ENCODE assay signal across 11 cellular contexts in the genomic region with DNA sequence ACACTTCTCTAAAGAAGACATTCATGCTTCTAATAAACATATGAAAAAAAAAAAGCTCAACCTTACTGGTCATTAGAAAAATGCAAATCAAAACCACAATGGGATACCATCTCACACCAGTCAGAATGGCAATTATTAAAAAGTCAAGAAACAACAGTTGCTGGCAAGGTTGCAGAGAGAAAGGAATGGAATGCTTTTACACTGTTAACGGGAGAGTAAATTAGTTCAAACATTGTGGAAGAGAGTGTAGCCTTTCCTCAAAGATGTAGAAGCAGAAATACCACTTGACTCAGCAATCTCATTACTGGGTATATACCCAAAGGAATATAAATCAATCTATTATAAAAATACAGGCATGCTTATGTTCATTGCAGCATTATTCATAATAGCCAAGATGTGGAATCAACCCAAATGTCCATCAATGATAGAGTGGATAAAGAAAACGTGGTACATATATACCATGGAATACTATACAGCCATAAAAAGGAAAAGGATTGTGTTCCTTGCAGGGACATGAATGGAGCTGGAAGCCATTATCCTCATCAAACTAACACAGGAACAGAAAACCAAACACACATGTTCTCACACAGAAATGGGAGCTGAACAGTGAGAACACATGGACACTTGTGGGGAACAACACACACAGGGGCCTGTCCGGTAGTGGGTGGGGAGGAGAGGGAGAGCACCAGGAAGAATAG. TPM values are rescaled to one million over a fixed set of nuclear protein-coding genes. Genes with fewer than 3 reads are reported as not detected.
A peak's percentile ranks its signal among the peaks of the same experiment; 100 is the strongest.
DNase-seq lines count a peak whose midpoint lies in the region; ATAC-seq, FAIRE-seq and TF ChIP-seq lines count a peak whose summit lies in the region.
"Not testable (repeated sequence)": the region's sequence is repeated elsewhere in the genome, so short reads cannot be mapped to it uniquely, and the experiment has no call there.
"Had no signal": no experiment of that assay in that cellular context is flagged by ENCODE, and none has a peak within 500 bp of the region (broad histone marks: within the 10 kb centered on the region; RNA-seq: fewer than 3 reads in every experiment).

No MANE protein-coding gene starts in this region.

- H3K36me3 ChIP-seq in HepG2 (replicated peaks in 1 of 2; ENCODE audit: control insufficient read depth in 1 of 2, insufficient read depth in 2 of 2, low read length in 2 of 2) = not testable (repeated sequence)

- TF ChIP-seq RAD21 in HepG2 (CRISPR knock-in tag; IDR thresholded peaks at IDR 0.05) = not testable (repeated sequence)

- peak; percentile 6 for FAIRE-seq in H54 (lab: Jason Lieb, UNC)
- not testable (repeated sequence) for FAIRE-seq in HepG2 (lab: Jason Lieb, UNC)

- H3K27me3 ChIP-seq in HepG2 (ENCODE audit: control insufficient read depth in 1 of 2, insufficient read depth in 2 of 2, low read length in 2 of 2) = not testable (repeated sequence)

- WGBS in HepG2 (ENCODE audit: low lambda C conversion rate) = 0% methylated on average over 3 of the region's 3 CpGs

- not testable (repeated sequence) for TF ChIP-seq CTCF in AG10803 (conservative IDR thresholded peaks at IDR 0.05; ENCODE audit: low read length); HepG2 (CRISPR knock-in tag; IDR thresholded peaks at IDR 0.05)

- not testable (repeated sequence) for H3K4me3 ChIP-seq in AG10803 (ENCODE audit: low read length); HepG2 (replicated peaks in 1 of 3; ENCODE audit: insufficient read depth in 1 of 3, low read depth in 2 of 3, low read length in 3 of 3)

- not testable (repeated sequence) for H3K79me2 ChIP-seq in HepG2 (ENCODE audit: insufficient read depth, low read length)

- H2AFZ ChIP-seq in HepG2 (ENCODE audit: low read length) = not testable (repeated sequence)

- H3K9ac ChIP-seq in HepG2 (ENCODE audit: insufficient read depth, low read depth, low read length) = not testable (repeated sequence)

- not testable (repeated sequence) for H3K27ac ChIP-seq in HepG2 (ENCODE audit: extremely low read length, insufficient read depth, low read length)

- not testable (repeated sequence) for H3K4me1 ChIP-seq in HepG2 (ENCODE audit: insufficient read depth, low read length)

- not testable (repeated sequence) for H3K4me2 ChIP-seq in HepG2 (ENCODE audit: low read depth, low read length)

- H4K20me1 ChIP-seq in HepG2 (ENCODE audit: insufficient read depth, low read length) = not testable (repeated sequence)

- in situ Hi-C loops in HepG2 (cut with HindIII; ENCODE audit: extremely low pct_ligation_motif_present, low pct_unique_long_range_greater_than_20kb) = not testable (repeated sequence)

- intact Hi-C loops in HepG2 (cut with micrococcal nuclease; ENCODE audit: unreplicated experiment) = not testable (repeated sequence)

- POLR2A ChIA-PET in HepG2 (lab: Yijun Ruan, JAX) = not testable (repeated sequence)

- not testable (repeated sequence) for H3K9me3 ChIP-seq in HepG2 (ENCODE audit: low read length)

- CTCF ChIA-PET in HepG2 (lab: Yijun Ruan, JAX; ENCODE audit: low intra/inter-chr PET ratio, low total read pairs) = not testable (repeated sequence)

- not testable (repeated sequence) for TF ChIP-seq EP300 in HepG2 (IDR thresholded peaks at IDR 0.05; ENCODE audit: low read depth in 2 of 2, low read length in 2 of 2); HepG2 (CRISPR knock-in tag; IDR thresholded peaks at IDR 0.05; ENCODE audit: borderline replicate concordance)

- not testable (repeated sequence) for BruUV-seq in HepG2 (replicated peaks; lab: Mats Ljungman, UMichigan)

- not testable (repeated sequence) for ATAC-seq in HepG2

- DNase-seq in AG10803 (ENCODE audit: low read depth) = peak; percentile 34
- not testable (repeated sequence) for DNase-seq in H54 (ENCODE audit: insufficient read length, low spot score); HepG2 (ENCODE audit: low spot score)
- peak; percentile 56 for DNase-seq in M059J (ENCODE audit: low read depth)

- TF ChIP-seq POLR2A in H54 (IDR thresholded peaks at IDR 0.05; ENCODE audit: low read depth, low read length); HepG2 (IDR thresholded peaks at IDR 0.05; ENCODE audit: insufficient read depth in 1 of 2, low read depth in 2 of 2, low read length in 2 of 2): not testable (repeated sequence)

RNA-seq across cellular contexts. Expression of gene OR51B2, which starts 10.6 kb away (rescaled TPM):
- not detected in 2 replicates for total RNA-seq in M059J (2014; rRNA removed; shearing (Covaris generic))
- total RNA-seq in HepG2 (2016; rRNA removed; fragmentation: Illumina TruSeq; extraction: Trizol) = not detected in 2 replicates
- total RNA-seq in HepG2 (2016; cell fraction: cytosol; rRNA removed; fragmentation: Illumina TruSeq; extraction: Trizol; ENCODE audit: low read depth) = not detected in 2 replicates
- total RNA-seq in HepG2 (2016; cell fraction: insoluble cytoplasmic fraction; rRNA removed; fragmentation: Illumina TruSeq; extraction: Trizol) = not detected in 2 replicates
- total RNA-seq in HepG2 (2016; cell fraction: membrane; rRNA removed; fragmentation: Illumina TruSeq; extraction: Trizol) = not detected in 2 replicates
- not detected in 2 replicates for total RNA-seq in HepG2 (2016; cell fraction: nucleus; rRNA removed; fragmentation: Illumina TruSeq; extraction: Trizol)
- polyA plus RNA-seq in HepG2 (2011; rRNA removed) = not detected in 2 replicates
- polyA plus RNA-seq in HepG2 (2011; cell fraction: cytosol; rRNA removed) = not detected in 2 replicates
- not detected in 2 replicates for polyA plus RNA-seq in HepG2 (2011; cell fraction: nucleus; rRNA removed)
- not detected in 2 replicates for polyA plus RNA-seq in HepG2 (2012)
- polyA plus RNA-seq in HepG2 (2016; cell fraction: cytosol; fragmentation: Illumina TruSeq; extraction: Trizol; ENCODE audit: low read depth) = not detected in 2 replicates
- polyA plus RNA-seq in HepG2 (2016; cell fraction: insoluble cytoplasmic fraction; fragmentation: Illumina TruSeq; extraction: Trizol; ENCODE audit: low read depth) = not detected in 2 replicates
- polyA plus RNA-seq in HepG2 (2016; cell fraction: membrane; fragmentation: Illumina TruSeq; extraction: Trizol; ENCODE audit: low read depth) = not detected in 2 replicates
- polyA plus RNA-seq in HepG2 (2016; cell fraction: nucleus; fragmentation: Illumina TruSeq; extraction: Trizol; ENCODE audit: insufficient read depth, low read depth) = not detected in 2 replicates
- 3.6 TPM in 1 of 2 replicates, not detected in the other for polyA minus RNA-seq in HepG2 (2011; rRNA and poly(A)+ RNA removed; ENCODE audit: low replicate concordance)
- not detected in 2 replicates for polyA minus RNA-seq in HepG2 (2011; cell fraction: cytosol; rRNA and poly(A)+ RNA removed)
- 0.87 and 1.4 TPM in 2 replicates for polyA minus RNA-seq in HepG2 (2011; cell fraction: nucleus; rRNA and poly(A)+ RNA removed)
- total RNA-seq: CD4-positive, alpha-beta memory T cell; CD4-positive, CD25-positive, alpha-beta regulatory T cell; CD8-positive, alpha-beta memory T cell; Daoy had no signal
- polyA plus RNA-seq: A549; CD14-positive monocyte; CD4-positive, alpha-beta memory T cell; CD4-positive, CD25-positive, alpha-beta regulatory T cell; CD8-positive, alpha-beta memory T cell had no signal

RNA-seq across cellular contexts. Expression of gene OR51B4, which starts 11.7 kb away (rescaled TPM):
- total RNA-seq in M059J (2014; rRNA removed; shearing (Covaris generic)) = 2.0 TPM in 1 of 2 replicates, not detected in the other
- 0.11 and 0.22 TPM in 2 replicates for total RNA-seq in HepG2 (2016; rRNA removed; fragmentation: Illumina TruSeq; extraction: Trizol)
- total RNA-seq in HepG2 (2016; cell fraction: cytosol; rRNA removed; fragmentation: Illumina TruSeq; extraction: Trizol; ENCODE audit: low read depth) = not detected in 2 replicates
- total RNA-seq in HepG2 (2016; cell fraction: insoluble cytoplasmic fraction; rRNA removed; fragmentation: Illumina TruSeq; extraction: Trizol) = 0.13 TPM in 1 of 2 replicates, not detected in the other
- total RNA-seq in HepG2 (2016; cell fraction: membrane; rRNA removed; fragmentation: Illumina TruSeq; extraction: Trizol) = not detected in 2 replicates
- total RNA-seq in HepG2 (2016; cell fraction: nucleus; rRNA removed; fragmentation: Illumina TruSeq; extraction: Trizol) = not detected in 2 replicates
- 0.07 and 0.33 TPM in 2 replicates for polyA plus RNA-seq in HepG2 (2011; rRNA removed)
- polyA plus RNA-seq in HepG2 (2011; cell fraction: cytosol; rRNA removed) = 0.14 and 0.15 TPM in 2 replicates
- 0.26 and 0.45 TPM in 2 replicates for polyA plus RNA-seq in HepG2 (2011; cell fraction: nucleus; rRNA removed)
- 0.16 TPM in 1 of 2 replicates, not detected in the other for polyA plus RNA-seq in HepG2 (2012)
- 0.15 TPM in 1 of 2 replicates, not detected in the other for polyA plus RNA-seq in HepG2 (2016; cell fraction: cytosol; fragmentation: Illumina TruSeq; extraction: Trizol; ENCODE audit: low read depth)
- not detected in 2 replicates for polyA plus RNA-seq in HepG2 (2016; cell fraction: insoluble cytoplasmic fraction; fragmentation: Illumina TruSeq; extraction: Trizol; ENCODE audit: low read depth)
- not detected in 2 replicates for polyA plus RNA-seq in HepG2 (2016; cell fraction: membrane; fragmentation: Illumina TruSeq; extraction: Trizol; ENCODE audit: low read depth)
- not detected in 2 replicates for polyA plus RNA-seq in HepG2 (2016; cell fraction: nucleus; fragmentation: Illumina TruSeq; extraction: Trizol; ENCODE audit: insufficient read depth, low read depth)
- 0.88 and 5.6 TPM in 2 replicates for polyA minus RNA-seq in HepG2 (2011; rRNA and poly(A)+ RNA removed; ENCODE audit: low replicate concordance)
- polyA minus RNA-seq in HepG2 (2011; cell fraction: cytosol; rRNA and poly(A)+ RNA removed) = not detected in 2 replicates
- polyA minus RNA-seq in HepG2 (2011; cell fraction: nucleus; rRNA and poly(A)+ RNA removed) = 0.50 and 0.64 TPM in 2 replicates
- total RNA-seq: CD4-positive, alpha-beta memory T cell; CD4-positive, CD25-positive, alpha-beta regulatory T cell; CD8-positive, alpha-beta memory T cell; Daoy had no signal
- polyA plus RNA-seq: A549; CD14-positive monocyte; CD4-positive, alpha-beta memory T cell; CD4-positive, CD25-positive, alpha-beta regulatory T cell; CD8-positive, alpha-beta memory T cell had no signal

RNA-seq across cellular contexts. Expression of gene OR51B5, which starts 29.8 kb away (rescaled TPM):
- total RNA-seq in M059J (2014; rRNA removed; shearing (Covaris generic)) = not detected in 2 replicates
- 0.18 and 0.20 TPM in 2 replicates for total RNA-seq in HepG2 (2016; rRNA removed; fragmentation: Illumina TruSeq; extraction: Trizol)
- total RNA-seq in HepG2 (2016; cell fraction: cytosol; rRNA removed; fragmentation: Illumina TruSeq; extraction: Trizol; ENCODE audit: low read depth) = 0.30 TPM in 1 of 2 replicates, not detected in the other
- total RNA-seq in HepG2 (2016; cell fraction: insoluble cytoplasmic fraction; rRNA removed; fragmentation: Illumina TruSeq; extraction: Trizol) = 0.11 and 0.13 TPM in 2 replicates
- 0.53 and 0.62 TPM in 2 replicates for total RNA-seq in HepG2 (2016; cell fraction: membrane; rRNA removed; fragmentation: Illumina TruSeq; extraction: Trizol)
- total RNA-seq in HepG2 (2016; cell fraction: nucleus; rRNA removed; fragmentation: Illumina TruSeq; extraction: Trizol) = 0.43 and 0.60 TPM in 2 replicates
- polyA plus RNA-seq in HepG2 (2011; rRNA removed) = 0.16 TPM in 2 replicates
- 0.04 TPM in 2 replicates for polyA plus RNA-seq in HepG2 (2011; cell fraction: cytosol; rRNA removed)
- polyA plus RNA-seq in HepG2 (2011; cell fraction: nucleus; rRNA removed) = 0.23 and 0.45 TPM in 2 replicates
- 0.09 and 0.12 TPM in 2 replicates for polyA plus RNA-seq in HepG2 (2012)
- polyA plus RNA-seq in HepG2 (2016; cell fraction: cytosol; fragmentation: Illumina TruSeq; extraction: Trizol; ENCODE audit: low read depth) = 0.15 and 0.34 TPM in 2 replicates
- polyA plus RNA-seq in HepG2 (2016; cell fraction: insoluble cytoplasmic fraction; fragmentation: Illumina TruSeq; extraction: Trizol; ENCODE audit: low read depth) = 0.27 TPM in 1 of 2 replicates, not detected in the other
- 0.20 and 0.26 TPM in 2 replicates for polyA plus RNA-seq in HepG2 (2016; cell fraction: membrane; fragmentation: Illumina TruSeq; extraction: Trizol; ENCODE audit: low read depth)
- polyA plus RNA-seq in HepG2 (2016; cell fraction: nucleus; fragmentation: Illumina TruSeq; extraction: Trizol; ENCODE audit: insufficient read depth, low read depth) = not detected in 2 replicates
- polyA minus RNA-seq in HepG2 (2011; rRNA and poly(A)+ RNA removed; ENCODE audit: low replicate concordance) = 0.72 and 6.1 TPM in 2 replicates
- polyA minus RNA-seq in HepG2 (2011; cell fraction: cytosol; rRNA and poly(A)+ RNA removed) = not detected in 2 replicates
- polyA minus RNA-seq in HepG2 (2011; cell fraction: nucleus; rRNA and poly(A)+ RNA removed) = 1.5 and 2.0 TPM in 2 replicates
- total RNA-seq: CD4-positive, alpha-beta memory T cell; CD4-positive, CD25-positive, alpha-beta regulatory T cell; CD8-positive, alpha-beta memory T cell had no signal
- polyA plus RNA-seq: CD14-positive monocyte; CD4-positive, alpha-beta memory T cell; CD8-positive, alpha-beta memory T cell had no signal

RNA-seq across cellular contexts. Expression of gene OR51B6, which starts 37.8 kb away (rescaled TPM):
- not detected in 2 replicates for total RNA-seq in M059J (2014; rRNA removed; shearing (Covaris generic))
- total RNA-seq in HepG2 (2016; rRNA removed; fragmentation: Illumina TruSeq; extraction: Trizol) = not detected in 2 replicates
- total RNA-seq in HepG2 (2016; cell fraction: cytosol; rRNA removed; fragmentation: Illumina TruSeq; extraction: Trizol; ENCODE audit: low read depth) = not detected in 2 replicates
- total RNA-seq in HepG2 (2016; cell fraction: insoluble cytoplasmic fraction; rRNA removed; fragmentation: Illumina TruSeq; extraction: Trizol) = not detected in 2 replicates
- not detected in 2 replicates for total RNA-seq in HepG2 (2016; cell fraction: membrane; rRNA removed; fragmentation: Illumina TruSeq; extraction: Trizol)
- not detected in 2 replicates for total RNA-seq in HepG2 (2016; cell fraction: nucleus; rRNA removed; fragmentation: Illumina TruSeq; extraction: Trizol)
- polyA plus RNA-seq in HepG2 (2011; rRNA removed) = not detected in 2 replicates
- not detected in 2 replicates for polyA plus RNA-seq in HepG2 (2011; cell fraction: cytosol; rRNA removed)
- polyA plus RNA-seq in HepG2 (2011; cell fraction: nucleus; rRNA removed) = not detected in 2 replicates
- not detected in 2 replicates for polyA plus RNA-seq in HepG2 (2012)
- polyA plus RNA-seq in HepG2 (2016; cell fraction: cytosol; fragmentation: Illumina TruSeq; extraction: Trizol; ENCODE audit: low read depth) = not detected in 2 replicates
- polyA plus RNA-seq in HepG2 (2016; cell fraction: insoluble cytoplasmic fraction; fragmentation: Illumina TruSeq; extraction: Trizol; ENCODE audit: low read depth) = not detected in 2 replicates
- not detected in 2 replicates for polyA plus RNA-seq in HepG2 (2016; cell fraction: membrane; fragmentation: Illumina TruSeq; extraction: Trizol; ENCODE audit: low read depth)
- not detected in 2 replicates for polyA plus RNA-seq in HepG2 (2016; cell fraction: nucleus; fragmentation: Illumina TruSeq; extraction: Trizol; ENCODE audit: insufficient read depth, low read depth)
- polyA minus RNA-seq in HepG2 (2011; rRNA and poly(A)+ RNA removed; ENCODE audit: low replicate concordance) = 0.33 TPM in 1 of 2 replicates, not detected in the other
- not detected in 2 replicates for polyA minus RNA-seq in HepG2 (2011; cell fraction: cytosol; rRNA and poly(A)+ RNA removed)
- polyA minus RNA-seq in HepG2 (2011; cell fraction: nucleus; rRNA and poly(A)+ RNA removed) = not detected in 2 replicates
- total RNA-seq: A172; CD4-positive, alpha-beta memory T cell; CD4-positive, CD25-positive, alpha-beta regulatory T cell; CD8-positive, alpha-beta memory T cell; Daoy had no signal
- polyA plus RNA-seq: A549; CD14-positive monocyte; CD4-positive, alpha-beta memory T cell; CD4-positive, CD25-positive, alpha-beta regulatory T cell; CD8-positive, alpha-beta memory T cell had no signal

RNA-seq across cellular contexts. Expression of gene HBE1, which starts 43.7 kb away (rescaled TPM):
- 2.2 and 7.0 TPM in 2 replicates for total RNA-seq in M059J (2014; rRNA removed; shearing (Covaris generic))
- total RNA-seq in HepG2 (2016; rRNA removed; fragmentation: Illumina TruSeq; extraction: Trizol) = 0.35 and 0.52 TPM in 2 replicates
- 0.97 and 1.3 TPM in 2 replicates for total RNA-seq in HepG2 (2016; cell fraction: cytosol; rRNA removed; fragmentation: Illumina TruSeq; extraction: Trizol; ENCODE audit: low read depth)
- 0.52 and 0.73 TPM in 2 replicates for total RNA-seq in HepG2 (2016; cell fraction: insoluble cytoplasmic fraction; rRNA removed; fragmentation: Illumina TruSeq; extraction: Trizol)
- 1.8 and 2.3 TPM in 2 replicates for total RNA-seq in HepG2 (2016; cell fraction: membrane; rRNA removed; fragmentation: Illumina TruSeq; extraction: Trizol)
- total RNA-seq in HepG2 (2016; cell fraction: nucleus; rRNA removed; fragmentation: Illumina TruSeq; extraction: Trizol) = not detected in 2 replicates
- polyA plus RNA-seq in HepG2 (2011; rRNA removed) = 0.24 and 0.31 TPM in 2 replicates
- 0.68 and 0.94 TPM in 2 replicates for polyA plus RNA-seq in HepG2 (2011; cell fraction: cytosol; rRNA removed)
- polyA plus RNA-seq in HepG2 (2011; cell fraction: nucleus; rRNA removed) = 0.26 and 0.69 TPM in 2 replicates
- polyA plus RNA-seq in HepG2 (2012) = 1.7 and 2.9 TPM in 2 replicates
- polyA plus RNA-seq in HepG2 (2016; cell fraction: cytosol; fragmentation: Illumina TruSeq; extraction: Trizol; ENCODE audit: low read depth) = 0.69 and 1.1 TPM in 2 replicates
- 0.28 TPM in 1 of 2 replicates, not detected in the other for polyA plus RNA-seq in HepG2 (2016; cell fraction: insoluble cytoplasmic fraction; fragmentation: Illumina TruSeq; extraction: Trizol; ENCODE audit: low read depth)
- polyA plus RNA-seq in HepG2 (2016; cell fraction: membrane; fragmentation: Illumina TruSeq; extraction: Trizol; ENCODE audit: low read depth) = 0.86 and 1.2 TPM in 2 replicates
- polyA plus RNA-seq in HepG2 (2016; cell fraction: nucleus; fragmentation: Illumina TruSeq; extraction: Trizol; ENCODE audit: insufficient read depth, low read depth) = not detected in 2 replicates
- polyA minus RNA-seq in HepG2 (2011; rRNA and poly(A)+ RNA removed; ENCODE audit: low replicate concordance) = 3.4 and 9.3 TPM in 2 replicates
- 1.2 and 1.5 TPM in 2 replicates for polyA minus RNA-seq in HepG2 (2011; cell fraction: cytosol; rRNA and poly(A)+ RNA removed)
- polyA minus RNA-seq in HepG2 (2011; cell fraction: nucleus; rRNA and poly(A)+ RNA removed) = 1.8 TPM in 1 of 2 replicates, not detected in the other
- total RNA-seq: CD4-positive, alpha-beta memory T cell; CD4-positive, CD25-positive, alpha-beta regulatory T cell; CD8-positive, alpha-beta memory T cell had no signal
- polyA plus RNA-seq: CD14-positive monocyte; CD4-positive, alpha-beta memory T cell; CD4-positive, CD25-positive, alpha-beta regulatory T cell; CD8-positive, alpha-beta memory T cell had no signal
